Comparison of ENCODE assay signal across 1 cellular context in the genomic region with DNA sequence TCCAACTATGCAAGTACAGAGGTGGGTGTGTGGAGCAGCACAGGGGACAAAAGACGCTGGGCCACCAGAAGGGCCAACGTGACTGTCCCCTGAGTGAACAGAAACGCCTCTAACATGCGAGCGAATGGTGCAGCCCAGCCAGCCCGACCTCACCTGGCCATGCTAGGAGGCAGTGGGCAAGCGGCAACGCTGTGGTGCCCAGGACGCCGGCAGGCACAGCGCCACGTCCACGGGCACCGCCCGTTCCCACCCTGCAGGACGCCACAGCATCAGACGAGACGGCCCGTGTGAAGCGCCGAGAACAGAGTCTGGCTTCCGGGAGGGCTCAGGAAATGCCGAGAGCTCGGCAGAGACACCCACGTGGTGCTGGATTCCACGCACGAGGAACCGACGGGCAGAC.
TF ChIP-seq lines count a peak whose summit lies in the region.

No MANE protein-coding gene starts in this region.

TF ChIP-seq in H1, 55 proteins besides CTCF, POLR2A, EP300 and RAD21:
- TF ChIP-seq MAX (IDR thresholded peaks at IDR 0.05) (no peak), SUZ12 (IDR thresholded peaks at IDR 0.05; ENCODE audit: low read length) (no peak), TBP (IDR thresholded peaks at IDR 0.05; ENCODE audit: low read depth, low read length) (no peak), CHD2 (IDR thresholded peaks at IDR 0.05; ENCODE audit: low read length) (no peak), HDAC2 (IDR thresholded peaks at IDR 0.05; ENCODE audit: borderline replicate concordance in 1 of 2, low read depth in 2 of 2, low read length in 2 of 2) (no peak), GTF2F1 (IDR thresholded peaks at IDR 0.05; ENCODE audit: borderline replicate concordance, low read depth, low read length) (no peak), ATF2 (IDR thresholded peaks at IDR 0.05; ENCODE audit: low read length) (no peak), JUN (IDR thresholded peaks at IDR 0.05; ENCODE audit: low read depth, low read length) (no peak), CTBP2 (IDR thresholded peaks at IDR 0.05; ENCODE audit: borderline replicate concordance, insufficient read depth, insufficient read length, low read length) (no peak)
